In the genomic region with DNA sequence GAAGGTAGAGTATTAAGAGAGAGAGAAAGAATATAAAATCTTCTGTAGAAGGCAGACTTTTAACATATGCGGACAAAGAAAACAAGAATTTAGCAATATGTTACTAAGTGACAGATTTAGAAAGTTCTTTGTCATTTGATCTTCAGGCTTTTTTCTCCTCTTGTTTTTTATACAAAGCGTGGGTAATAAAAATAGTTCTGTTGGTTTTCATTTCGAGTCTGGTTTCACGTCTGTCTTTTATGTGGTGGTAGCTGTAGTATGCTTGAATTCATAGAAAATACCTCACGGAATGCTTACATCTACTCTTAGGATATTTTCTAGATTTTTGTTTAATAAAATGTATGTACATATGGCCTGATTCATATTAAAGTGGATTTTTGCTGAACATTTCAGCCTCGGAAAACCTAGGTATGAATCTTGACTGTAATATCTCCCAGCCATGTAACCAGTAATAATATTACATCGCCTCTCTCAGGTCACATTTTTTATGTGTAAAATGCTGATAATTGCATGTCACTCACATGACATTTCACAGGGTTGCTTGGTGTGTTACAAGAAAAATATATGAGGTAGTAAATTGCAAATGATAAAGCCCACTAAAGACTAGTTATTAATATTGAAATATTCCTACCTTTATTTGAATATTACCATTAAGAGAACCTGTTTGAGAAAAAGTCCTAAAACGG, we compare ENCODE assay signal across 17 cellular contexts.
DNase-seq lines count a peak whose midpoint lies in the region; ATAC-seq and TF ChIP-seq lines count a peak whose summit lies in the region.
"Had no signal": no experiment of that assay in that cellular context is flagged by ENCODE, and none has a peak within 500 bp of the region (broad histone marks: within the 10 kb centered on the region; RNA-seq: fewer than 3 reads in every experiment).

No MANE protein-coding gene starts in this region.

- POLR2A ChIA-PET in GM10248 (lab: Yijun Ruan, JAX) = no interaction called here
- POLR2A ChIA-PET in activated CD4-positive, alpha-beta memory T cell treated with anti-CD3 and anti-CD28 coated beads for 36 hours (lab: Charles Lee) = no interaction called here

- no peak overlapping the region for H3K4me3 Mint-ChIP-seq in activated CD4-positive, alpha-beta memory T cell treated with anti-CD3 and anti-CD28 coated beads for 36 hours
- H3K4me3 Mint-ChIP-seq: CD4-positive, alpha-beta T cell had no signal

- H3K4me1 Mint-ChIP-seq in activated CD4-positive, alpha-beta memory T cell treated with anti-CD3 and anti-CD28 coated beads for 36 hours (ENCODE audit: low read depth) = no peaks in the 10 kb centered on the region

- no peaks in the 10 kb centered on the region for H3K9me3 Mint-ChIP-seq in activated CD4-positive, alpha-beta memory T cell treated with anti-CD3 and anti-CD28 coated beads for 36 hours

- CTCF ChIA-PET in GM10248 (lab: Yijun Ruan, JAX) = interaction anchor here (1.5 to 2.1 kb wide), 3 partner anchors 12 to 210 kb away, joined by 4 to 8 read pairs (median 5); no protein-coding TSS in a partner anchor
- CTCF ChIA-PET in activated CD4-positive, alpha-beta memory T cell treated with anti-CD3 and anti-CD28 coated beads for 36 hours (lab: Charles Lee) = no interaction called here

- DNase-seq in GM10248 (ENCODE audit: extremely low spot score) = peak; percentile 34
- peak; percentile 23 for DNase-seq in GM20000 (ENCODE audit: low spot score)
- peak; percentile 43 for DNase-seq in SW480 (ENCODE audit: low spot score)
- no peak for DNase-seq in activated CD4-positive, alpha-beta memory T cell treated with anti-CD3 and anti-CD28 coated beads for 36 hours
- DNase-seq in stimulated activated CD4-positive, alpha-beta T cell treated with anti-CD3 and anti-CD28 coated beads, Interleukin-4, amount 100 ng/mL, for 24 hours = no peak
- DNase-seq: Calu3; CD4-positive, alpha-beta T cell; GM23248; NCI-H1092; NCI-H1694; NCI-H345; NCI-H526 treated with DMSO at 0.1 percent for 48 hours had no signal

- ATAC-seq in HG03432 (IDR thresholded peaks at IDR 0.05; ENCODE audit: unreplicated experiment) (peak; percentile 48), HG02840 (IDR thresholded peaks at IDR 0.05; ENCODE audit: low FRiP score, unreplicated experiment) (no peak), GM19324 (IDR thresholded peaks at IDR 0.05; ENCODE audit: low FRiP score, unreplicated experiment) (no peak)
- ATAC-seq: HCT116, K562 had no signal

- H3K36me3 Mint-ChIP-seq in activated CD4-positive, alpha-beta memory T cell treated with anti-CD3 and anti-CD28 coated beads for 36 hours = no peaks in the 10 kb centered on the region

- intact Hi-C loops in activated CD4-positive, alpha-beta memory T cell treated with anti-CD3 and anti-CD28 coated beads for 36 hours (cut with micrococcal nuclease) = no loop called here

- no peak overlapping the region for H3K27ac Mint-ChIP-seq in activated CD4-positive, alpha-beta memory T cell treated with anti-CD3 and anti-CD28 coated beads for 36 hours
- H3K27ac Mint-ChIP-seq: CD4-positive, alpha-beta T cell had no signal

- TF ChIP-seq CTCF in GM10248 (IDR thresholded peaks at IDR 0.05; ENCODE audit: control extremely low read depth, extremely low read depth, low read depth, missing control alignments) = no peak
- no peak for TF ChIP-seq CTCF in GM20000 (IDR thresholded peaks at IDR 0.05; ENCODE audit: extremely low read depth, missing control alignments)

- no peaks in the 10 kb centered on the region for H3K27me3 Mint-ChIP-seq in activated CD4-positive, alpha-beta memory T cell treated with anti-CD3 and anti-CD28 coated beads for 36 hours
- H3K27me3 Mint-ChIP-seq: CD4-positive, alpha-beta T cell had no signal

Comparison
In these comparisons a context has a peak if more than half of its experiments do, and no peak if none do; other contexts are left out.
1. DNase-seq: peak in GM10248 (single experiment), GM20000 (single experiment) and SW480 (single experiment); none in activated CD4-positive, alpha-beta memory T cell treated with anti-CD3 and anti-CD28 coated beads for 36 hours (single experiment) and stimulated activated CD4-positive, alpha-beta T cell treated with anti-CD3 and anti-CD28 coated beads, Interleukin-4, amount 100 ng/mL, for 24 hours (single experiment).